ENCODE assay signal across 1 cellular context in the genomic region with DNA sequence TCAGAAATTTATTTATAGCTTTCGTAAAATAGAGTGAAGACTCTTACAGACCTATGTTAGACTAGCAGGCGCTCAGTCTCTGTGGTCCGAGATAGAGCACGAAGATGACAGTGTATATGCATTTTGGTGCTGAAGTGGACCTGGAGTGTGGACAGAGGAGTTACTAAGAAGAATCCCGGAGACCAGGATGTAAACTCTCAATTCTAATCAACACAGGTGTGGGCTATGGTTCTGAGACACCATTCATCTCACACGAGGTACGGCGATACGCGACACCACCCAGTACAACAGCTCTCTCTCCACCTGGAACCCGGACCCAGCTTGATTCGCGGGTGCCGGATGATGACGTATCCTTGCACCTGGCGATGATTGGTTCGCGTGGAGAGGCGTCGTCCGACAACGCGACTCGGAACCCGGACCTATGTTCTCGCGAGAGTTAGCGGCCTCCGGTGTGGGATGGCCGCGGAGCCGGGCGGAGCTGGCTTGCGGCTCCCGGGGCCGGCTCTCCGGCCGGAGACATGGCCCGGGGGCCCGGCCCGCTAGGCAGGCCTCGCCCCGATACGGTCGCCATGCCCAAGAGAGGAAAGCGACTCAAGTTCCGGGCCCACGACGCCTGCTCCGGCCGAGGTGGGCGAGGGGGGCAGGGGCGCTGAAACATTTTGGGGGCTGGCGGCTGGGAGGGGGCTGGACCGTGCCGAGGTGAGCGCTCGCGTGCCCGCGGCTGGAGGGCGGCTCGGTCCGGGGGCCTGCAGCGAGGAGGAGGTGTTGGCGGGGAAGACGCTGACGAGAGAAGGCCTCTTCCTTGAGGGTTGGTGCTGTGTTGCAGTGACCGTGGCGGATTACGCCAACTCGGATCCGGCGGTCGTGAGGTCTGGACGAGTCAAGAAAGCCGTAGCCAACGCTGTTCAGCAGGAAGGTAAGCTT.
TF ChIP-seq lines count a peak whose summit lies in the region.

A gene with protein sequence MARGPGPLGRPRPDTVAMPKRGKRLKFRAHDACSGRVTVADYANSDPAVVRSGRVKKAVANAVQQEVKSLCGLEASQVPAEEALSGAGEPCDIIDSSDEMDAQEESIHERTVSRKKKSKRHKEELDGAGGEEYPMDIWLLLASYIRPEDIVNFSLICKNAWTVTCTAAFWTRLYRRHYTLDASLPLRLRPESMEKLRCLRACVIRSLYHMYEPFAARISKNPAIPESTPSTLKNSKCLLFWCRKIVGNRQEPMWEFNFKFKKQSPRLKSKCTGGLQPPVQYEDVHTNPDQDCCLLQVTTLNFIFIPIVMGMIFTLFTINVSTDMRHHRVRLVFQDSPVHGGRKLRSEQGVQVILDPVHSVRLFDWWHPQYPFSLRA (plus strand): TSS at position 427 of the 924 bp plus-strand sequence. CDS start 92 bp downstream, at position 519.

TF ChIP-seq in K562, 482 proteins besides CTCF, POLR2A, EP300 and RAD21 (continued from another document and continues in another):
- TF ChIP-seq, protein P1, sequence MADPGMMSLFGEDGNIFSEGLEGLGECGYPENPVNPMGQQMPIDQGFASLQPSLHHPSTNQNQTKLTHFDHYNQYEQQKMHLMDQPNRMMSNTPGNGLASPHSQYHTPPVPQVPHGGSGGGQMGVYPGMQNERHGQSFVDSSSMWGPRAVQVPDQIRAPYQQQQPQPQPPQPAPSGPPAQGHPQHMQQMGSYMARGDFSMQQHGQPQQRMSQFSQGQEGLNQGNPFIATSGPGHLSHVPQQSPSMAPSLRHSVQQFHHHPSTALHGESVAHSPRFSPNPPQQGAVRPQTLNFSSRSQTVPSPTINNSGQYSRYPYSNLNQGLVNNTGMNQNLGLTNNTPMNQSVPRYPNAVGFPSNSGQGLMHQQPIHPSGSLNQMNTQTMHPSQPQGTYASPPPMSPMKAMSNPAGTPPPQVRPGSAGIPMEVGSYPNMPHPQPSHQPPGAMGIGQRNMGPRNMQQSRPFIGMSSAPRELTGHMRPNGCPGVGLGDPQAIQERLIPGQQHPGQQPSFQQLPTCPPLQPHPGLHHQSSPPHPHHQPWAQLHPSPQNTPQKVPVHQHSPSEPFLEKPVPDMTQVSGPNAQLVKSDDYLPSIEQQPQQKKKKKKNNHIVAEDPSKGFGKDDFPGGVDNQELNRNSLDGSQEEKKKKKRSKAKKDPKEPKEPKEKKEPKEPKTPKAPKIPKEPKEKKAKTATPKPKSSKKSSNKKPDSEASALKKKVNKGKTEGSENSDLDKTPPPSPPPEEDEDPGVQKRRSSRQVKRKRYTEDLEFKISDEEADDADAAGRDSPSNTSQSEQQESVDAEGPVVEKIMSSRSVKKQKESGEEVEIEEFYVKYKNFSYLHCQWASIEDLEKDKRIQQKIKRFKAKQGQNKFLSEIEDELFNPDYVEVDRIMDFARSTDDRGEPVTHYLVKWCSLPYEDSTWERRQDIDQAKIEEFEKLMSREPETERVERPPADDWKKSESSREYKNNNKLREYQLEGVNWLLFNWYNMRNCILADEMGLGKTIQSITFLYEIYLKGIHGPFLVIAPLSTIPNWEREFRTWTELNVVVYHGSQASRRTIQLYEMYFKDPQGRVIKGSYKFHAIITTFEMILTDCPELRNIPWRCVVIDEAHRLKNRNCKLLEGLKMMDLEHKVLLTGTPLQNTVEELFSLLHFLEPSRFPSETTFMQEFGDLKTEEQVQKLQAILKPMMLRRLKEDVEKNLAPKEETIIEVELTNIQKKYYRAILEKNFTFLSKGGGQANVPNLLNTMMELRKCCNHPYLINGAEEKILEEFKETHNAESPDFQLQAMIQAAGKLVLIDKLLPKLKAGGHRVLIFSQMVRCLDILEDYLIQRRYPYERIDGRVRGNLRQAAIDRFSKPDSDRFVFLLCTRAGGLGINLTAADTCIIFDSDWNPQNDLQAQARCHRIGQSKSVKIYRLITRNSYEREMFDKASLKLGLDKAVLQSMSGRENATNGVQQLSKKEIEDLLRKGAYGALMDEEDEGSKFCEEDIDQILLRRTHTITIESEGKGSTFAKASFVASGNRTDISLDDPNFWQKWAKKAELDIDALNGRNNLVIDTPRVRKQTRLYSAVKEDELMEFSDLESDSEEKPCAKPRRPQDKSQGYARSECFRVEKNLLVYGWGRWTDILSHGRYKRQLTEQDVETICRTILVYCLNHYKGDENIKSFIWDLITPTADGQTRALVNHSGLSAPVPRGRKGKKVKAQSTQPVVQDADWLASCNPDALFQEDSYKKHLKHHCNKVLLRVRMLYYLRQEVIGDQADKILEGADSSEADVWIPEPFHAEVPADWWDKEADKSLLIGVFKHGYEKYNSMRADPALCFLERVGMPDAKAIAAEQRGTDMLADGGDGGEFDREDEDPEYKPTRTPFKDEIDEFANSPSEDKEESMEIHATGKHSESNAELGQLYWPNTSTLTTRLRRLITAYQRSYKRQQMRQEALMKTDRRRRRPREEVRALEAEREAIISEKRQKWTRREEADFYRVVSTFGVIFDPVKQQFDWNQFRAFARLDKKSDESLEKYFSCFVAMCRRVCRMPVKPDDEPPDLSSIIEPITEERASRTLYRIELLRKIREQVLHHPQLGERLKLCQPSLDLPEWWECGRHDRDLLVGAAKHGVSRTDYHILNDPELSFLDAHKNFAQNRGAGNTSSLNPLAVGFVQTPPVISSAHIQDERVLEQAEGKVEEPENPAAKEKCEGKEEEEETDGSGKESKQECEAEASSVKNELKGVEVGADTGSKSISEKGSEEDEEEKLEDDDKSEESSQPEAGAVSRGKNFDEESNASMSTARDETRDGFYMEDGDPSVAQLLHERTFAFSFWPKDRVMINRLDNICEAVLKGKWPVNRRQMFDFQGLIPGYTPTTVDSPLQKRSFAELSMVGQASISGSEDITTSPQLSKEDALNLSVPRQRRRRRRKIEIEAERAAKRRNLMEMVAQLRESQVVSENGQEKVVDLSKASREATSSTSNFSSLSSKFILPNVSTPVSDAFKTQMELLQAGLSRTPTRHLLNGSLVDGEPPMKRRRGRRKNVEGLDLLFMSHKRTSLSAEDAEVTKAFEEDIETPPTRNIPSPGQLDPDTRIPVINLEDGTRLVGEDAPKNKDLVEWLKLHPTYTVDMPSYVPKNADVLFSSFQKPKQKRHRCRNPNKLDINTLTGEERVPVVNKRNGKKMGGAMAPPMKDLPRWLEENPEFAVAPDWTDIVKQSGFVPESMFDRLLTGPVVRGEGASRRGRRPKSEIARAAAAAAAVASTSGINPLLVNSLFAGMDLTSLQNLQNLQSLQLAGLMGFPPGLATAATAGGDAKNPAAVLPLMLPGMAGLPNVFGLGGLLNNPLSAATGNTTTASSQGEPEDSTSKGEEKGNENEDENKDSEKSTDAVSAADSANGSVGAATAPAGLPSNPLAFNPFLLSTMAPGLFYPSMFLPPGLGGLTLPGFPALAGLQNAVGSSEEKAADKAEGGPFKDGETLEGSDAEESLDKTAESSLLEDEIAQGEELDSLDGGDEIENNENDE (IDR thresholded peaks at IDR 0.05; ENCODE audit: low read depth, low read length) = no peak
- no peak for TF ChIP-seq ZSCAN29 (IDR thresholded peaks at IDR 0.05)
- no peak for TF ChIP-seq PHB2 (IDR thresholded peaks at IDR 0.05; ENCODE audit: low read depth)
- TF ChIP-seq TAF1 (IDR thresholded peaks at IDR 0.05; ENCODE audit: control insufficient read depth, extremely low read depth, insufficient read depth, low read length, severe bottlenecking) = peak; percentile 89
- TF ChIP-seq, protein P2, sequence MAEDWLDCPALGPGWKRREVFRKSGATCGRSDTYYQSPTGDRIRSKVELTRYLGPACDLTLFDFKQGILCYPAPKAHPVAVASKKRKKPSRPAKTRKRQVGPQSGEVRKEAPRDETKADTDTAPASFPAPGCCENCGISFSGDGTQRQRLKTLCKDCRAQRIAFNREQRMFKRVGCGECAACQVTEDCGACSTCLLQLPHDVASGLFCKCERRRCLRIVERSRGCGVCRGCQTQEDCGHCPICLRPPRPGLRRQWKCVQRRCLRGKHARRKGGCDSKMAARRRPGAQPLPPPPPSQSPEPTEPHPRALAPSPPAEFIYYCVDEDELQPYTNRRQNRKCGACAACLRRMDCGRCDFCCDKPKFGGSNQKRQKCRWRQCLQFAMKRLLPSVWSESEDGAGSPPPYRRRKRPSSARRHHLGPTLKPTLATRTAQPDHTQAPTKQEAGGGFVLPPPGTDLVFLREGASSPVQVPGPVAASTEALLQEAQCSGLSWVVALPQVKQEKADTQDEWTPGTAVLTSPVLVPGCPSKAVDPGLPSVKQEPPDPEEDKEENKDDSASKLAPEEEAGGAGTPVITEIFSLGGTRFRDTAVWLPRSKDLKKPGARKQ (CRISPR knock-in tag; IDR thresholded peaks at IDR 0.05) = no peak
- TF ChIP-seq, protein P3, sequence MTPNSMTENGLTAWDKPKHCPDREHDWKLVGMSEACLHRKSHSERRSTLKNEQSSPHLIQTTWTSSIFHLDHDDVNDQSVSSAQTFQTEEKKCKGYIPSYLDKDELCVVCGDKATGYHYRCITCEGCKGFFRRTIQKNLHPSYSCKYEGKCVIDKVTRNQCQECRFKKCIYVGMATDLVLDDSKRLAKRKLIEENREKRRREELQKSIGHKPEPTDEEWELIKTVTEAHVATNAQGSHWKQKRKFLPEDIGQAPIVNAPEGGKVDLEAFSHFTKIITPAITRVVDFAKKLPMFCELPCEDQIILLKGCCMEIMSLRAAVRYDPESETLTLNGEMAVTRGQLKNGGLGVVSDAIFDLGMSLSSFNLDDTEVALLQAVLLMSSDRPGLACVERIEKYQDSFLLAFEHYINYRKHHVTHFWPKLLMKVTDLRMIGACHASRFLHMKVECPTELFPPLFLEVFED (CRISPR knock-in tag; conservative IDR thresholded peaks at IDR 0.05) = no peak
- TF ChIP-seq CEBPB (tag; IDR thresholded peaks at IDR 0.05) = no peak
- TF ChIP-seq, protein P4, sequence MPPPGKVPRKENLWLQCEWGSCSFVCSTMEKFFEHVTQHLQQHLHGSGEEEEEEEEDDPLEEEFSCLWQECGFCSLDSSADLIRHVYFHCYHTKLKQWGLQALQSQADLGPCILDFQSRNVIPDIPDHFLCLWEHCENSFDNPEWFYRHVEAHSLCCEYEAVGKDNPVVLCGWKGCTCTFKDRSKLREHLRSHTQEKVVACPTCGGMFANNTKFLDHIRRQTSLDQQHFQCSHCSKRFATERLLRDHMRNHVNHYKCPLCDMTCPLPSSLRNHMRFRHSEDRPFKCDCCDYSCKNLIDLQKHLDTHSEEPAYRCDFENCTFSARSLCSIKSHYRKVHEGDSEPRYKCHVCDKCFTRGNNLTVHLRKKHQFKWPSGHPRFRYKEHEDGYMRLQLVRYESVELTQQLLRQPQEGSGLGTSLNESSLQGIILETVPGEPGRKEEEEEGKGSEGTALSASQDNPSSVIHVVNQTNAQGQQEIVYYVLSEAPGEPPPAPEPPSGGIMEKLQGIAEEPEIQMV (tag; conservative IDR thresholded peaks at IDR 0.05; ENCODE audit: low read depth) = no peak
- TF ChIP-seq TBL1XR1 (IDR thresholded peaks at IDR 0.05; ENCODE audit: low read length in 2 of 2) = peak in 1 of 2 experiments; percentile 93; a peak in 2 of 4 replicates
- 0 out of 2 replicates have a peak, but pooled peaks have one; percentile 27 for TF ChIP-seq JUN (IDR thresholded peaks at IDR 0.05; ENCODE audit: borderline replicate concordance, low read depth, low read length)
- TF ChIP-seq JUN (CRISPR knock-in tag; IDR thresholded peaks at IDR 0.05; ENCODE audit: borderline replicate concordance) = no peak
- TF ChIP-seq, protein P5, sequence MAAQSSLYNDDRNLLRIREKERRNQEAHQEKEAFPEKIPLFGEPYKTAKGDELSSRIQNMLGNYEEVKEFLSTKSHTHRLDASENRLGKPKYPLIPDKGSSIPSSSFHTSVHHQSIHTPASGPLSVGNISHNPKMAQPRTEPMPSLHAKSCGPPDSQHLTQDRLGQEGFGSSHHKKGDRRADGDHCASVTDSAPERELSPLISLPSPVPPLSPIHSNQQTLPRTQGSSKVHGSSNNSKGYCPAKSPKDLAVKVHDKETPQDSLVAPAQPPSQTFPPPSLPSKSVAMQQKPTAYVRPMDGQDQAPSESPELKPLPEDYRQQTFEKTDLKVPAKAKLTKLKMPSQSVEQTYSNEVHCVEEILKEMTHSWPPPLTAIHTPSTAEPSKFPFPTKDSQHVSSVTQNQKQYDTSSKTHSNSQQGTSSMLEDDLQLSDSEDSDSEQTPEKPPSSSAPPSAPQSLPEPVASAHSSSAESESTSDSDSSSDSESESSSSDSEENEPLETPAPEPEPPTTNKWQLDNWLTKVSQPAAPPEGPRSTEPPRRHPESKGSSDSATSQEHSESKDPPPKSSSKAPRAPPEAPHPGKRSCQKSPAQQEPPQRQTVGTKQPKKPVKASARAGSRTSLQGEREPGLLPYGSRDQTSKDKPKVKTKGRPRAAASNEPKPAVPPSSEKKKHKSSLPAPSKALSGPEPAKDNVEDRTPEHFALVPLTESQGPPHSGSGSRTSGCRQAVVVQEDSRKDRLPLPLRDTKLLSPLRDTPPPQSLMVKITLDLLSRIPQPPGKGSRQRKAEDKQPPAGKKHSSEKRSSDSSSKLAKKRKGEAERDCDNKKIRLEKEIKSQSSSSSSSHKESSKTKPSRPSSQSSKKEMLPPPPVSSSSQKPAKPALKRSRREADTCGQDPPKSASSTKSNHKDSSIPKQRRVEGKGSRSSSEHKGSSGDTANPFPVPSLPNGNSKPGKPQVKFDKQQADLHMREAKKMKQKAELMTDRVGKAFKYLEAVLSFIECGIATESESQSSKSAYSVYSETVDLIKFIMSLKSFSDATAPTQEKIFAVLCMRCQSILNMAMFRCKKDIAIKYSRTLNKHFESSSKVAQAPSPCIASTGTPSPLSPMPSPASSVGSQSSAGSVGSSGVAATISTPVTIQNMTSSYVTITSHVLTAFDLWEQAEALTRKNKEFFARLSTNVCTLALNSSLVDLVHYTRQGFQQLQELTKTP (IDR thresholded peaks at IDR 0.05; ENCODE audit: low read depth in 1 of 2, partially characterized antibody in 2 of 2) = peak in 1 of 2 experiments; percentile 84
- TF ChIP-seq, protein P6, sequence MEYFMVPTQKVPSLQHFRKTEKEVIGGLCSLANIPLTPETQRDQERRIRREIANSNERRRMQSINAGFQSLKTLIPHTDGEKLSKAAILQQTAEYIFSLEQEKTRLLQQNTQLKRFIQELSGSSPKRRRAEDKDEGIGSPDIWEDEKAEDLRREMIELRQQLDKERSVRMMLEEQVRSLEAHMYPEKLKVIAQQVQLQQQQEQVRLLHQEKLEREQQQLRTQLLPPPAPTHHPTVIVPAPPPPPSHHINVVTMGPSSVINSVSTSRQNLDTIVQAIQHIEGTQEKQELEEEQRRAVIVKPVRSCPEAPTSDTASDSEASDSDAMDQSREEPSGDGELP (CRISPR knock-in tag; IDR thresholded peaks at IDR 0.05; ENCODE audit: borderline replicate concordance) = peak; percentile 92
- TF ChIP-seq NCOA6 (IDR thresholded peaks at IDR 0.05) = no peak
- TF ChIP-seq SRSF1 (IDR thresholded peaks at IDR 0.05; ENCODE audit: low read depth, low read length) = no peak
- peak; percentile 92 for TF ChIP-seq FOXP1 (CRISPR knock-in tag; IDR thresholded peaks at IDR 0.05)
- TF ChIP-seq, protein P7, sequence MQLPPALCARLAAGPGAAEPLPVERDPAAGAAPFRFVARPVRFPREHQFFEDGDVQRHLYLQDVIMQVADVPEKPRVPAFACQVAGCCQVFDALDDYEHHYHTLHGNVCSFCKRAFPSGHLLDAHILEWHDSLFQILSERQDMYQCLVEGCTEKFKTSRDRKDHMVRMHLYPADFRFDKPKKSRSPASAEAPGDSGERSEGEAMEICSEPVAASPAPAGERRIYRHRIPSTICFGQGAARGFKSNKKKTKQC (CRISPR knock-in tag; IDR thresholded peaks at IDR 0.05) = peak; percentile 64
- peak; percentile 99 for TF ChIP-seq SUPT5H (IDR thresholded peaks at IDR 0.05)
- TF ChIP-seq, protein P8, sequence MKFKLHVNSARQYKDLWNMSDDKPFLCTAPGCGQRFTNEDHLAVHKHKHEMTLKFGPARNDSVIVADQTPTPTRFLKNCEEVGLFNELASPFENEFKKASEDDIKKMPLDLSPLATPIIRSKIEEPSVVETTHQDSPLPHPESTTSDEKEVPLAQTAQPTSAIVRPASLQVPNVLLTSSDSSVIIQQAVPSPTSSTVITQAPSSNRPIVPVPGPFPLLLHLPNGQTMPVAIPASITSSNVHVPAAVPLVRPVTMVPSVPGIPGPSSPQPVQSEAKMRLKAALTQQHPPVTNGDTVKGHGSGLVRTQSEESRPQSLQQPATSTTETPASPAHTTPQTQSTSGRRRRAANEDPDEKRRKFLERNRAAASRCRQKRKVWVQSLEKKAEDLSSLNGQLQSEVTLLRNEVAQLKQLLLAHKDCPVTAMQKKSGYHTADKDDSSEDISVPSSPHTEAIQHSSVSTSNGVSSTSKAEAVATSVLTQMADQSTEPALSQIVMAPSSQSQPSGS (CRISPR knock-in tag; IDR thresholded peaks at IDR 0.05) = no peak
